ENCODE assay signal across 17 cellular contexts in the genomic region with DNA sequence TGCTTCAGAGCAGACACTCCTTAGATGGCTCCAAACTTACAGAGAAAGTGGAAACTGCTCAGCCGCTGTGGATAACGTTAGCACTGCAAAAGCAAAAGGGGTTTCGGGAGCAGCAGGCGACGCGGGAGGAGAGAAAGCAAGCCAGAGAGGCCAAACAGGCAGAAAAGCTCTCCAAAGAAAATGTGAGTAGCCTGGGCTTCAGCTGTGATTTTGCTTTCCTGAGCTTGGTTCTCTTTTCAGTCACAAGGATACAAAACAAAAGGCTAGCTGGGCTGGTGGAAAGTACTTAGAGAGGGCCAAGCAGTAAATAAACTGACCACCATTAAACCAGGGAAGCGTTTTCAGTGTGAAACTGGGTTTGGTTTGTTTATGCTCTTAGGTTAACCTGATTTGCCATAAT.
"Had no signal": no experiment of that assay in that cellular context is flagged by ENCODE, and none has a peak within 500 bp of the region (broad histone marks: within the 10 kb centered on the region; RNA-seq: fewer than 3 reads in every experiment).

No MANE protein-coding gene starts in this region.

- H3K27ac Mint-ChIP-seq: activated naive CD4-positive, alpha-beta T cell treated with anti-CD3 and anti-CD28 coated beads, Interleukin-2, amount 50 U/mL, for 24 hours; naive thymus-derived CD4-positive, alpha-beta T cell had no signal

- H3K27me3 ChIP-seq: left lung, neutrophil, tibial nerve, uterus had no signal

- H3K9me3 ChIP-seq: left lung, mucosa of descending colon, neutrophil, SK-N-SH, tibial nerve, uterus had no signal

- H3K4me1 Mint-ChIP-seq: activated naive CD4-positive, alpha-beta T cell treated with anti-CD3 and anti-CD28 coated beads, Interleukin-2, amount 50 U/mL, for 24 hours; naive thymus-derived CD4-positive, alpha-beta T cell had no signal

- H3K36me3 ChIP-seq: left lung, neutrophil, tibial nerve, uterus had no signal

- H3K27me3 Mint-ChIP-seq: activated naive CD4-positive, alpha-beta T cell treated with anti-CD3 and anti-CD28 coated beads, Interleukin-2, amount 50 U/mL, for 24 hours had no signal

- H3K4me1 ChIP-seq: left lung, uterus had no signal

- H3K9me3 Mint-ChIP-seq: activated naive CD4-positive, alpha-beta T cell treated with anti-CD3 and anti-CD28 coated beads, Interleukin-2, amount 50 U/mL, for 24 hours; naive thymus-derived CD4-positive, alpha-beta T cell had no signal

- H3K4me3 ChIP-seq: left lung, mucosa of descending colon, tibial nerve, uterus had no signal

- H3K27ac ChIP-seq: left lung, neutrophil, tibial nerve, uterus had no signal

- H3K36me3 Mint-ChIP-seq: activated naive CD4-positive, alpha-beta T cell treated with anti-CD3 and anti-CD28 coated beads, Interleukin-2, amount 50 U/mL, for 24 hours; naive thymus-derived CD4-positive, alpha-beta T cell had no signal

- DNase-seq: activated CD4-positive, alpha-beta T cell treated with anti-CD3 and anti-CD28 coated beads for 48 hours; activated CD4-positive, CD25-positive, alpha-beta regulatory T cell; activated CD8-positive, alpha-beta memory T cell treated with anti-CD3 and anti-CD28 coated beads, Interleukin-2, amount 50 U/mL, for 48 hours; activated effector memory CD4-positive, alpha-beta T cell treated with anti-CD3 and anti-CD28 coated beads, Interleukin-2, amount 50 U/mL, for 16 hours; activated T-cell treated with anti-CD3 and anti-CD28 coated beads, Interleukin-2, amount 50 U/mL, for 48 hours; erythroblast; kidney; left lung; mucosa of descending colon; naive thymus-derived CD4-positive, alpha-beta T cell; SK-N-SH; stimulated activated CD4-positive, alpha-beta T cell treated with anti-CD3 and anti-CD28 coated beads, Interleukin-2, amount 100 ng/mL, for 24 hours; stimulated activated naive CD8-positive, alpha-beta T cell treated with anti-CD3 and anti-CD28 coated beads, Interleukin-15, Interleukin-2, amounts not matched to agents 100 U/mL and 50 U/mL, for 24 hours; uterus had no signal

- ATAC-seq: left lung; mucosa of descending colon; naive thymus-derived CD4-positive, alpha-beta T cell; stimulated activated naive CD8-positive, alpha-beta T cell treated with anti-CD3 and anti-CD28 coated beads, Interleukin-15, Interleukin-2, amounts not matched to agents 100 U/mL and 50 U/mL, for 24 hours had no signal

- H3K4me3 Mint-ChIP-seq: activated naive CD4-positive, alpha-beta T cell treated with anti-CD3 and anti-CD28 coated beads, Interleukin-2, amount 50 U/mL, for 24 hours; naive thymus-derived CD4-positive, alpha-beta T cell had no signal
